12 cellular contexts compared by ENCODE assay signal in genomic region chr6:4812068-4812467, GRCh38. TPM values are rescaled to one million over a fixed set of nuclear protein-coding genes. Genes with fewer than 3 reads are reported as not detected.
DNase-seq lines count a peak whose midpoint lies in the region; ATAC-seq and TF ChIP-seq lines count a peak whose summit lies in the region.
"Had no signal": no experiment of that assay in that cellular context is flagged by ENCODE, and none has a peak within 500 bp of the region (broad histone marks: within the 10 kb centered on the region; RNA-seq: fewer than 3 reads in every experiment).

No MANE protein-coding gene starts in this region.

- no peak overlapping the region for H3K4me3 ChIP-seq in ACC112 (ENCODE audit: low read depth, low read length)
- no peak overlapping the region for H3K4me3 ChIP-seq in HL-60 (replicated peaks; ENCODE audit: insufficient read depth, low read length)
- no peak overlapping the region for H3K4me3 ChIP-seq in left lung
- H3K4me3 ChIP-seq: MG63, neural progenitor cell had no signal

- no peak overlapping the region for H2AFZ ChIP-seq in ACC112 (ENCODE audit: low read length, unreplicated experiment)
- H2AFZ ChIP-seq: neural progenitor cell had no signal

- peak; percentile 24 for ATAC-seq in left lung
- ATAC-seq in HG02970 (IDR thresholded peaks at IDR 0.05; ENCODE audit: low FRiP score, unreplicated experiment) = no peak

- H3K27ac Mint-ChIP-seq in activated T-helper 2 cell treated with anti-CD3 and anti-CD28 coated beads, Interferon-gamma antibody, Interleukin-2, Interleukin-4, amounts not matched to agents 10 μg/mL and 5 μg/mL and 100 μg/mL, durations not matched to agents 14 hours and 24 hours and 36 hours = peak overlapping the region; percentile 24
- H3K27ac Mint-ChIP-seq: neural progenitor cell had no signal

- peaks cover 2% of the 10 kb centered on the region for H3K36me3 Mint-ChIP-seq in activated T-helper 2 cell treated with anti-CD3 and anti-CD28 coated beads, Interferon-gamma antibody, Interleukin-2, Interleukin-4, amounts not matched to agents 10 μg/mL and 5 μg/mL and 100 μg/mL, durations not matched to agents 14 hours and 24 hours and 36 hours (ENCODE audit: low read depth)

- no peaks in the 10 kb centered on the region for H3K9me3 ChIP-seq in left lung
- H3K9me3 ChIP-seq: MG63 had no signal

- DNase-seq in HL-60 (ENCODE audit: low read depth in 1 of 2, low spot score in 1 of 2) = peak; percentile 25 to 53
- no peak for DNase-seq in activated T-helper 2 cell treated with anti-CD3 and anti-CD28 coated beads, Interferon-gamma antibody, Interleukin-2, Interleukin-4, amounts not matched to agents 10 μg/mL and 5 μg/mL and 100 μg/mL, durations not matched to agents 14 hours and 24 hours and 36 hours (ENCODE audit: low spot score)
- DNase-seq in left lung = no peak
- no peak for DNase-seq in NCI-H1436 (lab: John Stamatoyannopoulos, UW)
- DNase-seq in head of caudate nucleus = no peak
- no peak for DNase-seq in GM13976 (ENCODE audit: low spot score)
- DNase-seq: MG63; NCI-H510A treated with DMSO at 0.1 percent for 48 hours; stimulated activated CD4-positive, alpha-beta T cell treated with anti-CD3 and anti-CD28 coated beads, Interleukin-12 subunit alpha, Interleukin-12 subunit beta, amount 100 ng/mL, for 4 hours had no signal

- TF ChIP-seq CTCF in HL-60 (IDR thresholded peaks at IDR 0.05; ENCODE audit: insufficient read depth, low read length) (no peak), left lung (IDR thresholded peaks at IDR 0.05) (no peak), GM13976 (IDR thresholded peaks at IDR 0.05; ENCODE audit: borderline replicate concordance, control extremely low read depth, extremely low read depth, insufficient read depth, missing control alignments) (no peak)

- intact Hi-C loops in activated T-helper 2 cell treated with anti-CD3 and anti-CD28 coated beads, Interferon-gamma antibody, Interleukin-2, Interleukin-4, amounts not matched to agents 10 μg/mL and 5 μg/mL and 100 μg/mL, durations not matched to agents 14 hours and 24 hours and 36 hours (cut with micrococcal nuclease) = no loop called here
- intact Hi-C loops in left lung (cut with DNase I) = no loop called here
- intact Hi-C loops in head of caudate nucleus (cut with DNase I) = no loop called here

- H3K27me3 ChIP-seq in ACC112 (ENCODE audit: insufficient read depth, low read length) = no peaks in the 10 kb centered on the region
- no peaks in the 10 kb centered on the region for H3K27me3 ChIP-seq in HL-60 (ENCODE audit: insufficient read depth, poor library complexity, severe bottlenecking)
- H3K27me3 ChIP-seq in left lung = no peaks in the 10 kb centered on the region
- H3K27me3 ChIP-seq: MG63, neural progenitor cell had no signal

- peaks cover 26% of the 10 kb centered on the region for H3K4me1 Mint-ChIP-seq in activated T-helper 2 cell treated with anti-CD3 and anti-CD28 coated beads, Interferon-gamma antibody, Interleukin-2, Interleukin-4, amounts not matched to agents 10 μg/mL and 5 μg/mL and 100 μg/mL, durations not matched to agents 14 hours and 24 hours and 36 hours (ENCODE audit: low read depth)
- H3K4me1 Mint-ChIP-seq: neural progenitor cell had no signal

- no peak overlapping the region for H3K4me3 Mint-ChIP-seq in activated T-helper 2 cell treated with anti-CD3 and anti-CD28 coated beads, Interferon-gamma antibody, Interleukin-2, Interleukin-4, amounts not matched to agents 10 μg/mL and 5 μg/mL and 100 μg/mL, durations not matched to agents 14 hours and 24 hours and 36 hours (ENCODE audit: low read depth)
- H3K4me3 Mint-ChIP-seq: neural progenitor cell had no signal

- in situ Hi-C loops in GM13976 (cut with MboI; ENCODE audit: low sequenced_read_pairs, unreplicated experiment) = no loop called here

- H3K36me3 ChIP-seq in ACC112 (ENCODE audit: insufficient read depth, low read length) (peaks cover 3% of the 10 kb centered on the region; the same call in 1 of the 2 replicates), left lung (no peaks in the 10 kb centered on the region)
- H3K36me3 ChIP-seq: MG63, neural progenitor cell had no signal

- no peaks in the 10 kb centered on the region for H3K27me3 Mint-ChIP-seq in activated T-helper 2 cell treated with anti-CD3 and anti-CD28 coated beads, Interferon-gamma antibody, Interleukin-2, Interleukin-4, amounts not matched to agents 10 μg/mL and 5 μg/mL and 100 μg/mL, durations not matched to agents 14 hours and 24 hours and 36 hours (ENCODE audit: low read depth)

- H3K4me1 ChIP-seq in ACC112 (ENCODE audit: control insufficient read depth, insufficient read depth, low read length, unreplicated experiment) = peaks cover 25% of the 10 kb centered on the region
- peaks cover 0 to 17% of the 10 kb centered on the region in 2 donors for H3K4me1 ChIP-seq in left lung
- H3K4me1 ChIP-seq: neural progenitor cell had no signal

- peaks cover 88% of the 10 kb centered on the region for H3K79me2 ChIP-seq in ACC112 (ENCODE audit: control insufficient read depth, insufficient read depth, low read length, unreplicated experiment)

- H3K9me3 Mint-ChIP-seq in activated T-helper 2 cell treated with anti-CD3 and anti-CD28 coated beads, Interferon-gamma antibody, Interleukin-2, Interleukin-4, amounts not matched to agents 10 μg/mL and 5 μg/mL and 100 μg/mL, durations not matched to agents 14 hours and 24 hours and 36 hours = peaks cover 4% of the 10 kb centered on the region

- H3K27ac ChIP-seq in ACC112 (ENCODE audit: low read depth, low read length) (peak overlapping the region; percentile 25; the same call in 1 of the 2 replicates), HL-60 (replicated peaks) (peak overlapping the region; percentile 24; the same call in 1 of the 2 replicates), left lung (no peak overlapping the region)
- H3K27ac ChIP-seq: neural progenitor cell had no signal

RNA-seq across cellular contexts. Expression of gene CDYL, which starts 35.9 kb away (rescaled TPM):
- 40.0 and 40.9 TPM in 2 replicates for total RNA-seq in activated T-helper 2 cell treated with anti-CD3 and anti-CD28 coated beads, Interferon-gamma antibody, Interleukin-2, Interleukin-4, amounts not matched to agents 10 μg/mL and 5 μg/mL and 100 μg/mL, durations not matched to agents 14 hours and 24 hours and 36 hours
- 10 to 100 TPM; 28.2 to 29.5 TPM for total RNA-seq in left lung

Comparison
In these comparisons a context has a peak if more than half of its experiments do, and no peak if none do; other contexts are left out.
1. H3K27ac ChIP-seq: peak in ACC112 (single experiment) and HL-60 (single experiment); none in left lung (0 of 2).
2. DNase-seq: peak in HL-60 (2 of 2); none in activated T-helper 2 cell treated with anti-CD3 and anti-CD28 coated beads, Interferon-gamma antibody, Interleukin-2, Interleukin-4, amounts not matched to agents 10 μg/mL and 5 μg/mL and 100 μg/mL, durations not matched to agents 14 hours and 24 hours and 36 hours (single experiment), left lung (0 of 2), NCI-H1436 (single experiment), head of caudate nucleus (0 of 42) and GM13976 (single experiment).